ENCODE assay signal across 8 cellular contexts in the genomic region with DNA sequence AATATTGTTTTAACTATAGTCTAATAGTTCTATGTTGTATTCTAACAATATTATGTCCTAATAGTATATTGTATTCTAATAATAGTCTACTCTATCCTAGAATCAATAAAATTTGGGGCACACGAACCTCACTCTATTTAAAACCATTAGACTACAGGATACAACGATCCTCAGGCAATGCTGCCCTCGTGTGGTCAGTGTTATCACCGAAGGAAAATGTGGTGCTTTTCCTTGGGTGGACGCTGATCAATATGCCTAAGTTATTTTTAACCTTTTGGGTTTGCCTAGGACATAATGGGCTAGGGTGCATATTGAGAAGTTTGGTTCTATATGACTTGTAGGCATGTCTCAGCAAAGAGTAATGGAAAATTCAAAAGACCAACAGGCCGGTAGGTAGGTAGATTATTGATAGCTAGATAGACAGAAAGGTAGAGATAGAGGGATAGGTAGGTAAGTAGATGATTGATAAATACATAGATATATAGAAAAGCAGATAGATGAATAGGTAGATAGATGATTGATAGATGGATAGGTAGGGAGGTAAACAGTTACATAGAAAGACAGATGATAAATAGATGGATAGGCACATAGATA.
DNase-seq lines count a peak whose midpoint lies in the region; ATAC-seq and TF ChIP-seq lines count a peak whose summit lies in the region.

No MANE protein-coding gene starts in this region.

- no peaks in the 10 kb centered on the region for H3K27me3 ChIP-seq in AG04450 (ENCODE audit: control insufficient read depth, insufficient read depth, low read length)
- no peaks in the 10 kb centered on the region for H3K27me3 ChIP-seq in liver (ENCODE audit: control insufficient read depth in 4 of 4, insufficient read depth in 4 of 4, low read length in 3 of 4)
- no peaks in the 10 kb centered on the region for H3K27me3 ChIP-seq in testis

- 13% methylated on average over 6 of the region's 6 CpGs for WGBS in liver
- WGBS in testis, 2 donors, result 22 to 28% methylated on average over 6 of the region's 6 CpGs

- no peak overlapping the region for H3K9ac ChIP-seq in liver (ENCODE audit: low read depth in 1 of 2, low read length in 2 of 2)

- H3K4me3 ChIP-seq in AG04450 (ENCODE audit: low read depth, low read length) (no peak overlapping the region), GM12875 (ENCODE audit: low read depth, low read length) (no peak overlapping the region), cardiac fibroblast (replicated peaks in 1 of 2; ENCODE audit: low read depth in 2 of 2, low read length in 2 of 2) (no peak overlapping the region), liver (ENCODE audit: low read depth in 1 of 3, low read length in 3 of 3) (no peak overlapping the region), testis (no peak overlapping the region)

- ATAC-seq in SK-N-SH treated with all-trans-retinoic acid at 6 μM for 48 hours (peak; percentile 76), GM18873 (IDR thresholded peaks at IDR 0.05; ENCODE audit: low FRiP score, unreplicated experiment) (no peak)

- H3K27ac ChIP-seq in AG04450 (ENCODE audit: low read depth, low read length) (no peak overlapping the region), liver (ENCODE audit: low read depth in 1 of 2, low read length in 2 of 2) (no peak overlapping the region), testis (no peak overlapping the region)

- TF ChIP-seq CTCF in AG04450 (IDR thresholded peaks at IDR 0.05; ENCODE audit: low read depth, low read length) (peak; percentile 57), GM12875 (IDR thresholded peaks at IDR 0.05; ENCODE audit: borderline replicate concordance, insufficient read depth, low read depth, low read length) (peak; percentile 53; the same call in 1 of the 2 replicates), cardiac fibroblast (IDR thresholded peaks at IDR 0.05; ENCODE audit: low read depth, low read length) (peak; percentile 47), liver (IDR thresholded peaks at IDR 0.05; ENCODE audit: low read depth, low read length, missing input control) (peak; percentile 59), testis (IDR thresholded peaks at IDR 0.05) (peak; percentile 26 to 36 (median 28))

- H3K4me1 ChIP-seq in liver (ENCODE audit: control insufficient read depth in 4 of 4, insufficient read depth in 4 of 4, low read length in 3 of 4) (no peaks in the 10 kb centered on the region), testis (no peaks in the 10 kb centered on the region)

- POLR2A ChIA-PET in AG04450 (lab: Yijun Ruan, JAX), result no interaction called here

- intact Hi-C loops in testis (cut with DNase I; ENCODE audit: low total_unique reads), result no loop called here

- peak; percentile 75 to 91 for TF ChIP-seq RAD21 in liver (IDR thresholded peaks at IDR 0.05)

- TF ChIP-seq POLR2A in testis (IDR thresholded peaks at IDR 0.05), result no peak

- DNase-seq in AG04450 (ENCODE audit: low read depth, low spot score), result no peak
- DNase-seq in HK-2 (ENCODE audit: unreplicated experiment), result peak; percentile 21
- DNase-seq in cardiac fibroblast (ENCODE audit: low read depth in 2 of 2), result peak; percentile 46 to 52
- peak; percentile 22 for DNase-seq in testis

- H3K36me3 ChIP-seq in liver (ENCODE audit: control insufficient read depth in 4 of 4, insufficient read depth in 3 of 4, low read depth in 1 of 4, low read length in 3 of 4) (no peaks in the 10 kb centered on the region), testis (ENCODE audit: low read depth, missing control alignments) (no peaks in the 10 kb centered on the region)

- H3K9me3 ChIP-seq in AG04450 (ENCODE audit: control insufficient read depth, insufficient read depth, low read length) (no peaks in the 10 kb centered on the region), liver (ENCODE audit: control insufficient read depth in 4 of 4, low read length in 3 of 4) (no peaks in the 10 kb centered on the region), testis (no peaks in the 10 kb centered on the region)

- CTCF ChIA-PET in AG04450 (lab: Charles Lee), result interaction anchor here (0.6 kb wide), 2 partner anchors 173 to 763 kb away, joined by 4 to 6 read pairs; no protein-coding TSS in a partner anchor

TF ChIP-seq in SK-N-SH treated with all-trans-retinoic acid at 6 μM for 48 hours, 23 proteins besides CTCF, POLR2A, EP300 and RAD21:
- TF ChIP-seq RARB (CRISPR knock-in tag; IDR thresholded peaks at IDR 0.05) (no peak), CSDC2 (CRISPR knock-in tag; IDR thresholded peaks at IDR 0.05) (no peak), ISL1 (CRISPR knock-in tag; IDR thresholded peaks at IDR 0.05) (no peak), PPARA (CRISPR knock-in tag; IDR thresholded peaks at IDR 0.05; ENCODE audit: borderline replicate concordance) (no peak), ZNF70 (CRISPR knock-in tag; IDR thresholded peaks at IDR 0.05) (no peak)

TF ChIP-seq in liver, 16 proteins besides CTCF, POLR2A, EP300 and RAD21:
- TF ChIP-seq FOXA1 (IDR thresholded peaks at IDR 0.05), result no peak
- no peak for TF ChIP-seq MAX (IDR thresholded peaks at IDR 0.05)
- TF ChIP-seq, protein P1, sequence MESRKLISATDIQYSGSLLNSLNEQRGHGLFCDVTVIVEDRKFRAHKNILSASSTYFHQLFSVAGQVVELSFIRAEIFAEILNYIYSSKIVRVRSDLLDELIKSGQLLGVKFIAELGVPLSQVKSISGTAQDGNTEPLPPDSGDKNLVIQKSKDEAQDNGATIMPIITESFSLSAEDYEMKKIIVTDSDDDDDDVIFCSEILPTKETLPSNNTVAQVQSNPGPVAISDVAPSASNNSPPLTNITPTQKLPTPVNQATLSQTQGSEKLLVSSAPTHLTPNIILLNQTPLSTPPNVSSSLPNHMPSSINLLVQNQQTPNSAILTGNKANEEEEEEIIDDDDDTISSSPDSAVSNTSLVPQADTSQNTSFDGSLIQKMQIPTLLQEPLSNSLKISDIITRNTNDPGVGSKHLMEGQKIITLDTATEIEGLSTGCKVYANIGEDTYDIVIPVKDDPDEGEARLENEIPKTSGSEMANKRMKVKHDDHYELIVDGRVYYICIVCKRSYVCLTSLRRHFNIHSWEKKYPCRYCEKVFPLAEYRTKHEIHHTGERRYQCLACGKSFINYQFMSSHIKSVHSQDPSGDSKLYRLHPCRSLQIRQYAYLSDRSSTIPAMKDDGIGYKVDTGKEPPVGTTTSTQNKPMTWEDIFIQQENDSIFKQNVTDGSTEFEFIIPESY (IDR thresholded peaks at IDR 0.05), result no peak
- TF ChIP-seq RXRA (IDR thresholded peaks at IDR 0.05), result no peak
- no peak for TF ChIP-seq FOXA2 (IDR thresholded peaks at IDR 0.05)
- no peak for TF ChIP-seq TAF1 (conservative IDR thresholded peaks at IDR 0.05)
- no peak for TF ChIP-seq HNF4G (IDR thresholded peaks at IDR 0.05)
- no peak for TF ChIP-seq GABPA (IDR thresholded peaks at IDR 0.05 in 1 of 2, conservative IDR thresholded peaks at IDR 0.05 in 1 of 2)
- no peak for TF ChIP-seq HNF4A (conservative IDR thresholded peaks at IDR 0.05)
- TF ChIP-seq REST (IDR thresholded peaks at IDR 0.05), result no peak
